1 cellular context compared by ENCODE assay signal in genomic region chr19:39405261-39405912, GRCh38.
TF ChIP-seq lines count a peak whose summit lies in the region.

No MANE protein-coding gene starts in this region.

TF ChIP-seq in K562, 482 proteins besides CTCF, POLR2A, EP300 and RAD21:
- TF ChIP-seq ZBTB33 (CRISPR knock-in tag; IDR thresholded peaks at IDR 0.05) (peak; percentile 50; the same call in 1 of the 2 replicates), AFF4 (CRISPR knock-in tag; IDR thresholded peaks at IDR 0.05) (no peak)
